1 cellular context compared by ENCODE assay signal in the genomic region with DNA sequence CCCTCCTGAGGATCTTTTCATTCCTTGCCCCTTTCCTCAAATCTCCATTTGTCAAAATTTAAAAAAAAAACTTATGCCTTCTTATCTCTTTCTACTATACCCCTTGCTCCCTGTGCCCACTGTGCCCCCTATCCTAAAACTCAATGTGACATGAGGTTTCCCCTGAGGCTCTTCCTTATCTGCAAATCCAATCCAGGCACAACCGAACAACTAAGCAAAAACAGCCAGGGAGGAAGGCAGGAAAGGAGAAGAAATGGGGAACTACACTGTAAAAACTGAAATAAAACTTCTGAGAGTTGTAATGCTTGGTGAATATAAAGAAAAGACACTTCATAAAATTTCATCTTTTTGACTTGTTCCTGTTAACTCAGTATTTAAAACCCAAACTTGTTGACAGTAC.
TF ChIP-seq lines count a peak whose summit lies in the region.

No MANE protein-coding gene starts in this region.

TF ChIP-seq in SK-N-SH treated with all-trans-retinoic acid at 6 μM for 48 hours, 23 proteins besides CTCF, POLR2A, EP300 and RAD21 (continued from another document):
- TF ChIP-seq, protein P1, sequence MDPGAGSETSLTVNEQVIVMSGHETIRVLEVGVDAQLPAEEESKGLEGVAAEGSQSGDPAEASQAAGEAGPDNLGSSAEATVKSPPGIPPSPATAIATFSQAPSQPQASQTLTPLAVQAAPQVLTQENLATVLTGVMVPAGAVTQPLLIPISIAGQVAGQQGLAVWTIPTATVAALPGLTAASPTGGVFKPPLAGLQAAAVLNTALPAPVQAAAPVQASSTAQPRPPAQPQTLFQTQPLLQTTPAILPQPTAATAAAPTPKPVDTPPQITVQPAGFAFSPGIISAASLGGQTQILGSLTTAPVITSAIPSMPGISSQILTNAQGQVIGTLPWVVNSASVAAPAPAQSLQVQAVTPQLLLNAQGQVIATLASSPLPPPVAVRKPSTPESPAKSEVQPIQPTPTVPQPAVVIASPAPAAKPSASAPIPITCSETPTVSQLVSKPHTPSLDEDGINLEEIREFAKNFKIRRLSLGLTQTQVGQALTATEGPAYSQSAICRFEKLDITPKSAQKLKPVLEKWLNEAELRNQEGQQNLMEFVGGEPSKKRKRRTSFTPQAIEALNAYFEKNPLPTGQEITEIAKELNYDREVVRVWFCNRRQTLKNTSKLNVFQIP (CRISPR knock-in tag; IDR thresholded peaks at IDR 0.05; ENCODE audit: borderline replicate concordance, low read depth), result no peak
- TF ChIP-seq ZNF8 (CRISPR knock-in tag; IDR thresholded peaks at IDR 0.05), result no peak
- no peak for TF ChIP-seq PPARA (CRISPR knock-in tag; IDR thresholded peaks at IDR 0.05; ENCODE audit: borderline replicate concordance)
- no peak for TF ChIP-seq ZNF565 (CRISPR knock-in tag; conservative IDR thresholded peaks at IDR 0.05; ENCODE audit: low read depth)
- no peak for TF ChIP-seq TOX (CRISPR knock-in tag; IDR thresholded peaks at IDR 0.05; ENCODE audit: borderline replicate concordance)
- TF ChIP-seq, protein P2, sequence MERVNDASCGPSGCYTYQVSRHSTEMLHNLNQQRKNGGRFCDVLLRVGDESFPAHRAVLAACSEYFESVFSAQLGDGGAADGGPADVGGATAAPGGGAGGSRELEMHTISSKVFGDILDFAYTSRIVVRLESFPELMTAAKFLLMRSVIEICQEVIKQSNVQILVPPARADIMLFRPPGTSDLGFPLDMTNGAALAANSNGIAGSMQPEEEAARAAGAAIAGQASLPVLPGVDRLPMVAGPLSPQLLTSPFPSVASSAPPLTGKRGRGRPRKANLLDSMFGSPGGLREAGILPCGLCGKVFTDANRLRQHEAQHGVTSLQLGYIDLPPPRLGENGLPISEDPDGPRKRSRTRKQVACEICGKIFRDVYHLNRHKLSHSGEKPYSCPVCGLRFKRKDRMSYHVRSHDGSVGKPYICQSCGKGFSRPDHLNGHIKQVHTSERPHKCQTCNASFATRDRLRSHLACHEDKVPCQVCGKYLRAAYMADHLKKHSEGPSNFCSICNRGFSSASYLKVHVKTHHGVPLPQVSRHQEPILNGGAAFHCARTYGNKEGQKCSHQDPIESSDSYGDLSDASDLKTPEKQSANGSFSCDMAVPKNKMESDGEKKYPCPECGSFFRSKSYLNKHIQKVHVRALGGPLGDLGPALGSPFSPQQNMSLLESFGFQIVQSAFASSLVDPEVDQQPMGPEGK (CRISPR knock-in tag; IDR thresholded peaks at IDR 0.05; ENCODE audit: borderline replicate concordance), result no peak
- TF ChIP-seq ZFP3 (CRISPR knock-in tag; IDR thresholded peaks at IDR 0.05), result no peak
- TF ChIP-seq, protein P3, sequence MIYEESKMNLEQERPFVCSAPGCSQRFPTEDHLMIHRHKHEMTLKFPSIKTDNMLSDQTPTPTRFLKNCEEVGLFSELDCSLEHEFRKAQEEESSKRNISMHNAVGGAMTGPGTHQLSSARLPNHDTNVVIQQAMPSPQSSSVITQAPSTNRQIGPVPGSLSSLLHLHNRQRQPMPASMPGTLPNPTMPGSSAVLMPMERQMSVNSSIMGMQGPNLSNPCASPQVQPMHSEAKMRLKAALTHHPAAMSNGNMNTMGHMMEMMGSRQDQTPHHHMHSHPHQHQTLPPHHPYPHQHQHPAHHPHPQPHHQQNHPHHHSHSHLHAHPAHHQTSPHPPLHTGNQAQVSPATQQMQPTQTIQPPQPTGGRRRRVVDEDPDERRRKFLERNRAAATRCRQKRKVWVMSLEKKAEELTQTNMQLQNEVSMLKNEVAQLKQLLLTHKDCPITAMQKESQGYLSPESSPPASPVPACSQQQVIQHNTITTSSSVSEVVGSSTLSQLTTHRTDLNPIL (CRISPR knock-in tag; IDR thresholded peaks at IDR 0.05; ENCODE audit: low read depth), result no peak
- TF ChIP-seq ZC3H10 (CRISPR knock-in tag; IDR thresholded peaks at IDR 0.05), result no peak
- no peak for TF ChIP-seq GLIS3 (CRISPR knock-in tag; IDR thresholded peaks at IDR 0.05)
